2 cellular contexts compared by ENCODE assay signal in the genomic region with DNA sequence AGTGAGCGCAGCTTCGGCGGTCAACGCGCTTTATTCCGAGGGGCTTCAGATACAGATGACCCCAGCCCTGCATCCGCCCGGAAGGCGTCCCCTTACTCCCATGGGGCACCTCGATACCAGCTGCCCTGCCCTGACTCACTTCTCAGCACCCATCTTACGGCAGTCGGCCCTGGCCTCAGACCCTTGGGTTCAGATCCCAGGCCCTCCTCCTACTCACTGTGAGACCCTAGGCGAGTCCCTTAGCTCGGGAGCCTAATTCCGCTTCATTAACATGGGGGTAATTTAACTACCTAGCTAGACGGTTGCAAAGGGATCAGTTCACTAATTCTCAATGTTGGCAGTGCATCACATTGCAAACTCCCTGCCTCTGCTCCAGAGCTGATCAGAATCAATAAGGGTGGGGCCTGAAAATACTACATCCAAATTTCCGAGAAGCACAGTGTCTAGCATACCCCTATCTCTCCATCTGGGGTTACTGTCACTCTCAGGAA.
A peak's percentile ranks its signal among the peaks of the same experiment; 100 is the strongest.
TF ChIP-seq lines count a peak whose summit lies in the region.

No MANE protein-coding gene starts in this region.

TF ChIP-seq in endothelial cell of umbilical vein, 7 proteins besides CTCF, POLR2A, EP300 and RAD21:
- TF ChIP-seq POLR2AphosphoS5 (IDR thresholded peaks at IDR 0.05; ENCODE audit: insufficient read depth, low read depth, low read length) = no peak
- TF ChIP-seq GATA2 (IDR thresholded peaks at IDR 0.05; ENCODE audit: insufficient read depth, insufficient read length, low read depth, low read length) = peak; percentile 12

TF ChIP-seq in neural cell, 6 proteins besides CTCF, POLR2A, EP300 and RAD21:
- TF ChIP-seq MXI1 (conservative IDR thresholded peaks at IDR 0.05; ENCODE audit: poor library complexity, severe bottlenecking) (peak; percentile 3), EZH2 (IDR thresholded peaks at IDR 0.05; ENCODE audit: borderline replicate concordance, insufficient read depth, low read length, poor library complexity, severe bottlenecking) (no peak), TAF1 (IDR thresholded peaks at IDR 0.05; ENCODE audit: low read depth) (no peak)
